Comparison of ENCODE assay signal across 19 cellular contexts in genomic region chr5:124421584-124421983, GRCh38.
"Had no signal": no experiment of that assay in that cellular context is flagged by ENCODE, and none has a peak within 500 bp of the region (broad histone marks: within the 10 kb centered on the region; RNA-seq: fewer than 3 reads in every experiment).

No MANE protein-coding gene starts in this region.

- H3K27ac Mint-ChIP-seq: activated CD8-positive, alpha-beta T cell treated with anti-CD3 and anti-CD28 coated beads for 36 hours; dendritic cell treated with granulocyte-macrophage colony-stimulating factor and Interleukin-4, amounts not matched to agents 40 ng/mL and 50 ng/mL, for 4 days; naive thymus-derived CD8-positive, alpha-beta T cell had no signal

- H3K27me3 Mint-ChIP-seq: activated CD8-positive, alpha-beta T cell treated with anti-CD3 and anti-CD28 coated beads for 36 hours; dendritic cell treated with granulocyte-macrophage colony-stimulating factor and Interleukin-4, amounts not matched to agents 40 ng/mL and 50 ng/mL, for 4 days had no signal

- DNase-seq: activated CD4-positive, alpha-beta T cell treated with anti-CD3 and anti-CD28 coated beads for 4 hours; activated CD8-positive, alpha-beta T cell treated with anti-CD3 and anti-CD28 coated beads for 36 hours; activated effector memory CD4-positive, alpha-beta T cell treated with Interleukin-2 at 50 U/mL for 16 hours; activated naive CD4-positive, alpha-beta T cell treated with anti-CD3 and anti-CD28 coated beads, Interleukin-2, amount 50 U/mL, for 16 hours; activated T-cell treated with anti-CD3 and anti-CD28 coated beads, Interleukin-2, amount 50 U/mL, for 4 hours; effector memory CD4-positive, alpha-beta T cell; foreskin fibroblast; hippocampal formation; left lung; mucosa of descending colon; naive thymus-derived CD8-positive, alpha-beta T cell; posterior cingulate gyrus; retina; stimulated activated CD4-positive, alpha-beta T cell treated with anti-CD3 and anti-CD28 coated beads, Interleukin-12 subunit alpha, Interleukin-12 subunit beta, amount 100 ng/mL, for 4 hours; stimulated activated CD4-positive, alpha-beta T cell treated with anti-CD3 and anti-CD28 coated beads, Interleukin-2, amount 100 ng/mL, for 24 hours; stimulated activated naive CD4-positive, alpha-beta T cell; tibial artery; WERI-Rb-1 had no signal

- H3K4me3 Mint-ChIP-seq: activated CD8-positive, alpha-beta T cell treated with anti-CD3 and anti-CD28 coated beads for 36 hours; activated T-cell treated with anti-CD3 and anti-CD28 coated beads, Interleukin-2, amount 50 U/mL, for 4 hours; dendritic cell treated with granulocyte-macrophage colony-stimulating factor and Interleukin-4, amounts not matched to agents 40 ng/mL and 50 ng/mL, for 4 days; naive thymus-derived CD8-positive, alpha-beta T cell had no signal

- ATAC-seq: activated CD8-positive, alpha-beta T cell treated with anti-CD3 and anti-CD28 coated beads for 36 hours; activated T-cell treated with anti-CD3 and anti-CD28 coated beads, Interleukin-2, amount 50 U/mL, for 4 hours; left lung; mucosa of descending colon; naive thymus-derived CD8-positive, alpha-beta T cell had no signal
